ENCODE assay signal across 19 cellular contexts in the genomic region with DNA sequence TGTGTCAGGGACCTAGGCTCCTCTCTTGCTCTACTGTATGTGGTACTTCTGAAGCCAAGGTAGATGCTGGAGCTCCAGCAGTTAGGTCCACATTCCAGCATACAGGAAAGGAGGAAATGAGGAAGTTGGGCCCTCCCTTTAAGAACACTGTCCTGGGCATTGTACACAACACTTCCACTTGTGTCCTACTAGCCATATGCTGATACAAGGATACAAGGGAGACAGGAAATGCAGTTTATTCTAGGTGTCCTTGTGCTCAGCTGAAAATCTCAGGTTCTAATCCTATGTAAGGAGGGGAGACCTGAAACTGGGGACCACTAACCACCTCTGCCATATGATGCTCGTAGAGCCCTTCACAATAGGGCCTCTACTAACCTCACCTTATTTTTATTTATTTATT. TPM values are rescaled to one million over a fixed set of nuclear protein-coding genes. Genes with fewer than 3 reads are reported as not detected.
DNase-seq lines count a peak whose midpoint lies in the region; ATAC-seq and TF ChIP-seq lines count a peak whose summit lies in the region.
"Had no signal": no experiment of that assay in that cellular context is flagged by ENCODE, and none has a peak within 500 bp of the region (broad histone marks: within the 10 kb centered on the region; RNA-seq: fewer than 3 reads in every experiment).

No MANE protein-coding gene starts in this region.

- H3K79me1 ChIP-seq in neuronal stem cell (ENCODE audit: low read depth, low read length), result no peaks in the 10 kb centered on the region

- no peak overlapping the region for H2BK15ac ChIP-seq in neuronal stem cell (ENCODE audit: low read length)

- intact Hi-C loops in body of pancreas (cut with DNase I), result no loop called here

- peaks cover 38% of the 10 kb centered on the region for H3K36me3 Mint-ChIP-seq in T-helper 2 cell treated with Interferon-gamma antibody and Interleukin-4, amounts not matched to agents 5 μg/mL and 100 μg/mL, for 36 hours (ENCODE audit: low read depth)
- H3K36me3 Mint-ChIP-seq in chondrocyte (ENCODE audit: low read depth) (peaks cover 27% of the 10 kb centered on the region), glutamatergic neuron (ENCODE audit: unreplicated experiment) (peaks cover 10% of the 10 kb centered on the region)

- H3K27me3 Mint-ChIP-seq in T-helper 2 cell treated with Interferon-gamma antibody and Interleukin-4, amounts not matched to agents 5 μg/mL and 100 μg/mL, for 36 hours (ENCODE audit: low read depth), result no peaks in the 10 kb centered on the region
- H3K27me3 Mint-ChIP-seq in chondrocyte (ENCODE audit: low read depth) (no peaks in the 10 kb centered on the region), glutamatergic neuron (ENCODE audit: unreplicated experiment) (peaks cover 5% of the 10 kb centered on the region)

- no CpG with 5 or more reads among the region's 1 CpG for WGBS in neuronal stem cell (ENCODE audit: extremely low coverage in 2 of 2, insufficient read length in 2 of 2, insufficient replicate concordance in 1 of 2), 2 donors
- whole genome bisulfite sequencing in body of pancreas, 2 donors, result 89 to 100% methylated on average over 1 of the region's 1 CpG

- H3K4me3 ChIP-seq in neuronal stem cell (ENCODE audit: low read length in 2 of 2) (no peak overlapping the region), body of pancreas (no peak overlapping the region)
- H3K4me3 ChIP-seq: GM23338 had no signal

- no peak overlapping the region for H3K9ac ChIP-seq in neuronal stem cell (ENCODE audit: low read depth, low read length, poor library complexity)

- H3K9me3 Mint-ChIP-seq in T-helper 2 cell treated with Interferon-gamma antibody and Interleukin-4, amounts not matched to agents 5 μg/mL and 100 μg/mL, for 36 hours, result no peaks in the 10 kb centered on the region
- no peaks in the 10 kb centered on the region for H3K9me3 Mint-ChIP-seq in chondrocyte (ENCODE audit: low read depth)
- peaks cover 3% of the 10 kb centered on the region for H3K9me3 Mint-ChIP-seq in glutamatergic neuron (ENCODE audit: unreplicated experiment)
- H3K9me3 Mint-ChIP-seq: GM23338 had no signal

- H2BK12ac ChIP-seq in neuronal stem cell (ENCODE audit: low read length), result no peak overlapping the region

- H4K8ac ChIP-seq in neuronal stem cell (ENCODE audit: low read depth, low read length), result peak overlapping the region; percentile 73

- H3K36me3 ChIP-seq in neuronal stem cell (replicated peaks in 1 of 2; ENCODE audit: control insufficient read depth in 2 of 2, insufficient read depth in 2 of 2, low read length in 2 of 2) (peaks cover 3 to 20% of the 10 kb centered on the region in 2 donors), body of pancreas (replicated peaks in 1 of 2; ENCODE audit: insufficient read depth in 1 of 2, low read depth in 2 of 2) (no peaks in the 10 kb centered on the region)

- H2BK120ac ChIP-seq in neuronal stem cell (ENCODE audit: low read depth, low read length), result no peak overlapping the region

- H4K91ac ChIP-seq in neuronal stem cell (ENCODE audit: low read depth, low read length, poor library complexity), result no peak overlapping the region

- H3K4ac ChIP-seq in neuronal stem cell (ENCODE audit: low read length), result no peak overlapping the region

- no peak for ATAC-seq in GM21786 (IDR thresholded peaks at IDR 0.05; ENCODE audit: unreplicated experiment)
- no peak for ATAC-seq in body of pancreas
- ATAC-seq: GM23338, HCT116, PC-3, Right ventricle myocardium inferior had no signal

- H3K27me3 ChIP-seq in neuronal stem cell (ENCODE audit: control insufficient read depth in 3 of 3, insufficient read depth in 3 of 3, low read depth in 1 of 3, low read length in 3 of 3) (peaks cover 2 to 16% (median 7%) of the 10 kb centered on the region in 3 experiments), body of pancreas (no peaks in the 10 kb centered on the region)

- no peak overlapping the region for H3K18ac ChIP-seq in neuronal stem cell (ENCODE audit: low read length)

- H3K9me3 ChIP-seq in neuronal stem cell (replicated peaks in 1 of 2; ENCODE audit: control insufficient read depth in 2 of 2, insufficient read depth in 1 of 2, low read depth in 1 of 2, low read length in 2 of 2) (no peaks in the 10 kb centered on the region), body of pancreas (no peaks in the 10 kb centered on the region)

- no peak for DNase-seq in T-helper 2 cell treated with Interferon-gamma antibody and Interleukin-4, amounts not matched to agents 5 μg/mL and 100 μg/mL, for 36 hours (ENCODE audit: low spot score)
- DNase-seq in T-helper 2 cell (no peak), OCI-M1 (lab: John Stamatoyannopoulos, UW) (peak; percentile 52), chondrocyte (ENCODE audit: low spot score) (no peak), neuronal stem cell (ENCODE audit: low spot score) (no peak), glutamatergic neuron (no peak), body of pancreas (no peak)
- DNase-seq: 8988T, DND-41, NCI-H1417 treated with DMSO at 0.1 percent for 48 hours, NCI-H1930, NCI-H2171, NCI-H446 treated with DMSO at 0.1 percent for 48 hours, PC-3 had no signal

- peak overlapping the region; percentile 3 for H3K27ac Mint-ChIP-seq in T-helper 2 cell treated with Interferon-gamma antibody and Interleukin-4, amounts not matched to agents 5 μg/mL and 100 μg/mL, for 36 hours
- H3K27ac Mint-ChIP-seq in chondrocyte (ENCODE audit: unreplicated experiment) (peak overlapping the region; percentile 97), glutamatergic neuron (ENCODE audit: unreplicated experiment) (no peak overlapping the region)
- H3K27ac Mint-ChIP-seq: GM23338 had no signal

- no peak overlapping the region for H2BK5ac ChIP-seq in neuronal stem cell (ENCODE audit: low read length)

- H2AFZ ChIP-seq in neuronal stem cell (ENCODE audit: low read length), result no peak overlapping the region
- H2AFZ ChIP-seq: GM23338 had no signal

- H3K27ac ChIP-seq in neuronal stem cell (replicated peaks; ENCODE audit: low read length), result no peak overlapping the region
- no peak overlapping the region for H3K27ac ChIP-seq in body of pancreas
- H3K27ac ChIP-seq: HL-60 had no signal

- no peak overlapping the region for H3K4me2 ChIP-seq in neuronal stem cell (ENCODE audit: insufficient read depth, low read length, poor library complexity, severe bottlenecking)
- H3K4me2 ChIP-seq: GM23338 had no signal

- H3K23ac ChIP-seq in neuronal stem cell (ENCODE audit: low read depth, low read length, poor library complexity), result no peak overlapping the region

- peaks cover 4 to 5% of the 10 kb centered on the region in 2 donors for H3K4me1 ChIP-seq in neuronal stem cell (ENCODE audit: control insufficient read depth in 2 of 2, insufficient read depth in 1 of 2, low read depth in 1 of 2, low read length in 2 of 2)
- peaks cover 18% of the 10 kb centered on the region for H3K4me1 ChIP-seq in body of pancreas

- TF ChIP-seq CTCF in chondrocyte (IDR thresholded peaks at IDR 0.05), result no peak
- no peak for TF ChIP-seq CTCF in glutamatergic neuron (IDR thresholded peaks at IDR 0.05; ENCODE audit: partially characterized antibody, unreplicated experiment)
- TF ChIP-seq CTCF in body of pancreas (IDR thresholded peaks at IDR 0.05), result no peak

- peaks cover 25% of the 10 kb centered on the region for H3K4me1 Mint-ChIP-seq in T-helper 2 cell treated with Interferon-gamma antibody and Interleukin-4, amounts not matched to agents 5 μg/mL and 100 μg/mL, for 36 hours (ENCODE audit: low read depth)
- H3K4me1 Mint-ChIP-seq in chondrocyte (ENCODE audit: low read depth) (peaks cover 37% of the 10 kb centered on the region), glutamatergic neuron (ENCODE audit: low read depth, unreplicated experiment) (peaks cover 2% of the 10 kb centered on the region)

- no peak overlapping the region for H3K14ac ChIP-seq in neuronal stem cell (ENCODE audit: low read length)

- H2AK5ac ChIP-seq in neuronal stem cell (ENCODE audit: low read depth, low read length), result no peak overlapping the region

- TF ChIP-seq POLR2A in body of pancreas (IDR thresholded peaks at IDR 0.05), result no peak

- H3K4me3 Mint-ChIP-seq in T-helper 2 cell treated with Interferon-gamma antibody and Interleukin-4, amounts not matched to agents 5 μg/mL and 100 μg/mL, for 36 hours, result no peak overlapping the region
- H3K4me3 Mint-ChIP-seq in chondrocyte (ENCODE audit: unreplicated experiment) (no peak overlapping the region), glutamatergic neuron (ENCODE audit: unreplicated experiment) (no peak overlapping the region)
- H3K4me3 Mint-ChIP-seq: GM23338 had no signal

RNA-seq across cellular contexts. Expression of gene TRIB3, which starts 4.2 kb away (rescaled TPM):
- total RNA-seq in chondrocyte (7.0 to 141 TPM (median 137 TPM) in 3 replicates), glutamatergic neuron (ENCODE audit: unreplicated experiment) (29.3 TPM), body of pancreas (10 to 100 TPM; 13.2 to 19.8 TPM)
- polyA plus RNA-seq in neuronal stem cell (2013, experiment 1 of 2), result 5.1 TPM
- polyA plus RNA-seq in neuronal stem cell (2013, experiment 2 of 2), result 4.6 TPM

RNA-seq across cellular contexts. Expression of gene RBCK1, which starts 23.4 kb away (rescaled TPM):
- total RNA-seq in chondrocyte, result 84.1 to 95.5 TPM (median 94.3 TPM) in 3 replicates
- 33.0 TPM for polyA plus RNA-seq in neuronal stem cell (2013, experiment 1 of 2)
- polyA plus RNA-seq in neuronal stem cell (2013, experiment 2 of 2), result 31.6 TPM
- total RNA-seq in glutamatergic neuron (ENCODE audit: unreplicated experiment), result 97.6 TPM
- 10 to 100 TPM; 36.1 to 95.9 TPM for total RNA-seq in body of pancreas

RNA-seq across cellular contexts. Expression of gene NRSN2, which starts 37.8 kb away (rescaled TPM):
- 72.1 to 77.1 TPM (median 73.2 TPM) in 3 replicates for total RNA-seq in chondrocyte
- polyA plus RNA-seq in neuronal stem cell (2013, experiment 1 of 2), result 27.7 TPM
- polyA plus RNA-seq in neuronal stem cell (2013, experiment 2 of 2), result 26.1 TPM
- 89.3 TPM for total RNA-seq in glutamatergic neuron (ENCODE audit: unreplicated experiment)
- total RNA-seq in body of pancreas, result 10 to 100 TPM; 13.8 to 15.6 TPM

RNA-seq across cellular contexts. Expression of gene SOX12, which starts 59.4 kb away (rescaled TPM):
- total RNA-seq in chondrocyte (34.3 to 40.4 TPM (median 39.6 TPM) in 3 replicates), glutamatergic neuron (ENCODE audit: unreplicated experiment) (67.0 TPM), body of pancreas (10 to 100 TPM in 1 of 2 donors, 1 to 10 TPM in 1; 6.2 to 17.1 TPM)
- polyA plus RNA-seq in neuronal stem cell (2013, experiment 1 of 2), result 52.4 TPM
- 51.5 TPM for polyA plus RNA-seq in neuronal stem cell (2013, experiment 2 of 2)
